Comparison of ENCODE assay signal across 9 cellular contexts in genomic region chr15:60932051-60932915, GRCh38.
DNase-seq lines count a peak whose midpoint lies in the region; ATAC-seq and TF ChIP-seq lines count a peak whose summit lies in the region.
"Had no signal": no experiment of that assay in that cellular context is flagged by ENCODE, and none has a peak within 500 bp of the region (broad histone marks: within the 10 kb centered on the region; RNA-seq: fewer than 3 reads in every experiment).

No MANE protein-coding gene starts in this region.

- BruUV-seq in HCT116 (replicated peaks; lab: Mats Ljungman, UMichigan): no TSS peak

- H3K9me3 Mint-ChIP-seq in endodermal cell: no peaks in the 10 kb centered on the region

- H3K36me3 ChIP-seq in HCT116 (ENCODE audit: control insufficient read depth in 1 of 2, insufficient read depth in 2 of 2, low read length in 2 of 2) (no peaks in the 10 kb centered on the region), endodermal cell (ENCODE audit: control insufficient read depth, insufficient read depth, low read length) (no peaks in the 10 kb centered on the region), mucosa of descending colon (ENCODE audit: low read depth) (no peaks in the 10 kb centered on the region), MM.1S (replicated peaks; ENCODE audit: insufficient read depth, low read length) (no peaks in the 10 kb centered on the region)

- H3K36me3 Mint-ChIP-seq in endodermal cell (ENCODE audit: low read depth): no peaks in the 10 kb centered on the region

- intact Hi-C loops in HCT116 (cut with micrococcal nuclease) (no loop called here), mucosa of descending colon (cut with DNase I, micrococcal nuclease) (no loop called here)

- RAD21 ChIA-PET in HCT116 (lab: Charles Lee; ENCODE audit: low non-redundant PET in 1 of 2, low total read pairs in 2 of 2, uncharacterized antibody in 2 of 2, unreplicated experiment in 2 of 2): no interaction called here

- H3K9ac ChIP-seq in HCT116 (ENCODE audit: low read length) (no peak overlapping the region), endodermal cell (ENCODE audit: extremely low read depth, low read length, poor library complexity, severe bottlenecking) (no peak overlapping the region), MM.1S (ENCODE audit: low read length) (no peak overlapping the region)

- H3K79me2 ChIP-seq in HCT116 (ENCODE audit: insufficient read depth, low read length) (no peaks in the 10 kb centered on the region), MM.1S (ENCODE audit: low read length) (no peaks in the 10 kb centered on the region)

- TF ChIP-seq RAD21 in HCT116 (IDR thresholded peaks at IDR 0.05; ENCODE audit: low read depth): peak; percentile 28

- H3K27me3 Mint-ChIP-seq in endodermal cell (ENCODE audit: insufficient read depth): no peaks in the 10 kb centered on the region

- H2AFZ ChIP-seq in HCT116 (ENCODE audit: low read depth, low read length, poor library complexity, severe bottlenecking) (no peak overlapping the region), MM.1S (ENCODE audit: low read length) (no peak overlapping the region)

- no peak overlapping the region for H3K4me3 Mint-ChIP-seq in endodermal cell

- TF ChIP-seq CTCF in HCT116 (IDR thresholded peaks at IDR 0.05 in 2 of 3, conservative IDR thresholded peaks at IDR 0.05 in 1 of 3; ENCODE audit: borderline replicate concordance in 1 of 3, insufficient read depth in 1 of 3, low read depth in 2 of 3, low read length in 2 of 3): peak in 2 of 3 experiments; percentile 17 to 24; a peak in 2 of 6 replicates
- TF ChIP-seq CTCF in endodermal cell (conservative IDR thresholded peaks at IDR 0.05): peak; percentile 65
- no peak for TF ChIP-seq CTCF in mucosa of descending colon (IDR thresholded peaks at IDR 0.05)
- no peak for TF ChIP-seq CTCF in MM.1S (IDR thresholded peaks at IDR 0.05; ENCODE audit: low read length)

- H3F3A ChIP-seq in MM.1S (ENCODE audit: insufficient read depth, low read length): no peaks in the 10 kb centered on the region

- H3K9me2 ChIP-seq in HCT116 (ENCODE audit: insufficient read depth): no peaks in the 10 kb centered on the region
- no peaks in the 10 kb centered on the region for H3K9me2 ChIP-seq in MM.1S (replicated peaks; ENCODE audit: insufficient read depth, low read length)

- H3K27ac ChIP-seq in HCT116 (ENCODE audit: low read depth, low read length) (no peak overlapping the region), endodermal cell (ENCODE audit: low read depth, low read length) (no peak overlapping the region), MM.1S (ENCODE audit: low read length) (no peak overlapping the region)

- DNase-seq in HCT116 (ENCODE audit: low read depth, low spot score) (peak; percentile 19), endodermal cell (peak; percentile 69), mucosa of descending colon (no peak), MM.1S (no peak), GM19240 (ENCODE audit: insufficient read length, low spot score) (no peak)
- DNase-seq in activated CD4-positive, alpha-beta T cell treated with anti-CD3 and anti-CD28 coated beads, Interleukin-2, amount 50 U/mL, for 1 hour: peak; percentile 54
- peak; percentile 39 for DNase-seq in stimulated activated CD4-positive, alpha-beta T cell treated with anti-CD3 and anti-CD28 coated beads, Interleukin-12 subunit alpha, Interleukin-12 subunit beta, amount 100 ng/mL, for 4 hours

- H3K9me3 ChIP-seq in HCT116 (ENCODE audit: control insufficient read depth in 1 of 2, insufficient read depth in 1 of 2, low read depth in 1 of 2, low read length in 2 of 2) (no peaks in the 10 kb centered on the region), endodermal cell (ENCODE audit: control insufficient read depth, low read length) (no peaks in the 10 kb centered on the region), mucosa of descending colon (no peaks in the 10 kb centered on the region), MM.1S (replicated peaks; ENCODE audit: insufficient read depth, low read length) (no peaks in the 10 kb centered on the region)

- 91 to 100% methylated on average over 6 to 8 of the region's 8 CpGs for WGBS in endodermal cell (ENCODE audit: insufficient coverage in 1 of 2, insufficient read length in 1 of 2), 2 experiments

- H3K4me2 ChIP-seq in HCT116 (ENCODE audit: low read length): no peak overlapping the region
- no peak overlapping the region for H3K4me2 ChIP-seq in MM.1S (ENCODE audit: low read depth, low read length)

- H3K4me1 ChIP-seq in HCT116 (ENCODE audit: control insufficient read depth in 1 of 2, insufficient read depth in 2 of 2, low read length in 2 of 2) (peaks cover 0 to 7% of the 10 kb centered on the region in 2 experiments; a peak in 1 of 4 replicates), endodermal cell (ENCODE audit: control insufficient read depth, insufficient read depth, low read length) (peaks cover 13% of the 10 kb centered on the region), mucosa of descending colon (ENCODE audit: low read depth) (no peaks in the 10 kb centered on the region), MM.1S (ENCODE audit: low read length) (0 out of 2 replicates have a peak, but pooled peaks cover 3% of the 10 kb centered on the region)

- H3K27ac Mint-ChIP-seq in endodermal cell: no peak overlapping the region

- peak; percentile 91 for ATAC-seq in HCT116
- no peak for ATAC-seq in mucosa of descending colon
- ATAC-seq in HG02623 (IDR thresholded peaks at IDR 0.05; ENCODE audit: unreplicated experiment): no peak

- CTCF ChIA-PET in HCT116 (lab: Charles Lee): interaction anchor here (1.3 kb wide), 1 partner anchor 347 kb away, joined by 6 read pairs; no protein-coding TSS in a partner anchor

- H3K4me1 Mint-ChIP-seq in endodermal cell: peaks cover 30% of the 10 kb centered on the region

- H4K20me1 ChIP-seq in HCT116 (ENCODE audit: insufficient read depth) (no peaks in the 10 kb centered on the region), MM.1S (ENCODE audit: insufficient read depth, low read length) (no peaks in the 10 kb centered on the region)

- TF ChIP-seq POLR2A in HCT116 (IDR thresholded peaks at IDR 0.05; ENCODE audit: borderline replicate concordance, extremely low read depth, insufficient read depth, insufficient read length): no peak

- no peak overlapping the region for H3K4me3 ChIP-seq in HCT116 (replicated peaks in 1 of 2; ENCODE audit: low read depth in 1 of 2, low read length in 2 of 2)
- no peak overlapping the region for H3K4me3 ChIP-seq in endodermal cell (ENCODE audit: low read length)
- no peak overlapping the region for H3K4me3 ChIP-seq in mucosa of descending colon
- H3K4me3 ChIP-seq in MM.1S (ENCODE audit: low read length): no peak overlapping the region
- H3K4me3 ChIP-seq: skin epidermis had no signal

- H3K27me3 ChIP-seq in HCT116 (ENCODE audit: insufficient read depth, low read length): peaks cover 41% of the 10 kb centered on the region
- H3K27me3 ChIP-seq in endodermal cell (ENCODE audit: control insufficient read depth, insufficient read depth, low read length, poor library complexity, severe bottlenecking): no peaks in the 10 kb centered on the region
- no peaks in the 10 kb centered on the region for H3K27me3 ChIP-seq in MM.1S (replicated peaks; ENCODE audit: insufficient read depth, low read length)

- POLR2A ChIA-PET in HCT116 (lab: Charles Lee): no interaction called here

TF ChIP-seq in HCT116, 20 proteins besides CTCF, POLR2A, EP300 and RAD21:
- TF ChIP-seq SRF (IDR thresholded peaks at IDR 0.05; ENCODE audit: low read depth): no peak
- no peak for TF ChIP-seq SP1 (IDR thresholded peaks at IDR 0.05; ENCODE audit: low read depth)
- no peak for TF ChIP-seq CBX3 (IDR thresholded peaks at IDR 0.05; ENCODE audit: low read depth)
- no peak for TF ChIP-seq ZNF274 (IDR thresholded peaks at IDR 0.05; ENCODE audit: low read depth, low read length)
- no peak for TF ChIP-seq POLR2AphosphoS5 (IDR thresholded peaks at IDR 0.05; ENCODE audit: low read depth, low read length)
- no peak for TF ChIP-seq ATF3 (IDR thresholded peaks at IDR 0.05)
- no peak for TF ChIP-seq TCF7L2 (IDR thresholded peaks at IDR 0.05; ENCODE audit: borderline replicate concordance, extremely low read depth, insufficient read depth, insufficient read length)
TF ChIP-seq in HCT116: peak in this region for 0.

Comparison
In these comparisons a context has a peak if more than half of its experiments do, and no peak if none do; other contexts are left out.
1. DNase-seq: peak in HCT116 (single experiment), activated CD4-positive, alpha-beta T cell treated with anti-CD3 and anti-CD28 coated beads, Interleukin-2, amount 50 U/mL, for 1 hour (single experiment), endodermal cell (single experiment) and stimulated activated CD4-positive, alpha-beta T cell treated with anti-CD3 and anti-CD28 coated beads, Interleukin-12 subunit alpha, Interleukin-12 subunit beta, amount 100 ng/mL, for 4 hours (single experiment); none in mucosa of descending colon (0 of 3), MM.1S (single experiment) and GM19240 (single experiment).
2. CTCF ChIP-seq: peak in HCT116 (2 of 3) and endodermal cell (single experiment); none in mucosa of descending colon (single experiment) and MM.1S (single experiment).